1 cellular context compared by ENCODE assay signal in the genomic region with DNA sequence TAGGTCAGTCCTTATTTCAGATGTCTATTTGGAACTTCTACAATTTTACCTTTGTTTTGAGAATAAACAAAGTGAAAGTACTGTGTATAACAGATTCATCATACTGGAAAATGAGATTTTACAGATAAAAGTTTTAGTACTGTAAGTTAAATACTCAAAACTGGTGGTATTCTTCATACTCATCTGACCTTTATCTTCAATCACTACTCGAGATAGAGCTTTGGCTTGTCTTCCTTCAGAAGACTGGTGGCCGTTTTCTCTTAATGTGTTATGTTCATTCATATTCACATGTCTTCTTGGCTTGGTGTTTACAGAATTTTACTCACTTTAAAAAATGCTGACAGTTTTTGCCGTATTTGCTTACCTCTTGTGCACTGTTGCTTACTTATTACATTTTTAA.
TF ChIP-seq lines count a peak whose summit lies in the region.

No MANE protein-coding gene starts in this region.

TF ChIP-seq in IMR-90, 13 proteins besides CTCF, POLR2A, EP300 and RAD21:
- TF ChIP-seq, protein P1, sequence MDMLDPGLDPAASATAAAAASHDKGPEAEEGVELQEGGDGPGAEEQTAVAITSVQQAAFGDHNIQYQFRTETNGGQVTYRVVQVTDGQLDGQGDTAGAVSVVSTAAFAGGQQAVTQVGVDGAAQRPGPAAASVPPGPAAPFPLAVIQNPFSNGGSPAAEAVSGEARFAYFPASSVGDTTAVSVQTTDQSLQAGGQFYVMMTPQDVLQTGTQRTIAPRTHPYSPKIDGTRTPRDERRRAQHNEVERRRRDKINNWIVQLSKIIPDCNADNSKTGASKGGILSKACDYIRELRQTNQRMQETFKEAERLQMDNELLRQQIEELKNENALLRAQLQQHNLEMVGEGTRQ (IDR thresholded peaks at IDR 0.05; ENCODE audit: low read depth, low read length): no peak
- TF ChIP-seq FOS (IDR thresholded peaks at IDR 0.05; ENCODE audit: low read depth, low read length): no peak
- no peak for TF ChIP-seq MXI1 (IDR thresholded peaks at IDR 0.05; ENCODE audit: borderline replicate concordance, low read depth, low read length)
- no peak for TF ChIP-seq RCOR1 (IDR thresholded peaks at IDR 0.05; ENCODE audit: insufficient replicate concordance, low read length)
- TF ChIP-seq, protein P2, sequence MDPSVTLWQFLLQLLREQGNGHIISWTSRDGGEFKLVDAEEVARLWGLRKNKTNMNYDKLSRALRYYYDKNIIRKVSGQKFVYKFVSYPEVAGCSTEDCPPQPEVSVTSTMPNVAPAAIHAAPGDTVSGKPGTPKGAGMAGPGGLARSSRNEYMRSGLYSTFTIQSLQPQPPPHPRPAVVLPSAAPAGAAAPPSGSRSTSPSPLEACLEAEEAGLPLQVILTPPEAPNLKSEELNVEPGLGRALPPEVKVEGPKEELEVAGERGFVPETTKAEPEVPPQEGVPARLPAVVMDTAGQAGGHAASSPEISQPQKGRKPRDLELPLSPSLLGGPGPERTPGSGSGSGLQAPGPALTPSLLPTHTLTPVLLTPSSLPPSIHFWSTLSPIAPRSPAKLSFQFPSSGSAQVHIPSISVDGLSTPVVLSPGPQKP (IDR thresholded peaks at IDR 0.05; ENCODE audit: borderline replicate concordance, low read depth, low read length): no peak
- no peak for TF ChIP-seq MAZ (IDR thresholded peaks at IDR 0.05; ENCODE audit: borderline replicate concordance, low read depth, low read length)
- TF ChIP-seq CEBPB (IDR thresholded peaks at IDR 0.05; ENCODE audit: low read depth, low read length): no peak
- no peak for TF ChIP-seq CHD1 (IDR thresholded peaks at IDR 0.05; ENCODE audit: low read depth, low read length)
- no peak for TF ChIP-seq RFX5 (IDR thresholded peaks at IDR 0.05; ENCODE audit: low read depth, low read length)
- TF ChIP-seq BHLHE40 (IDR thresholded peaks at IDR 0.05; ENCODE audit: low read depth, low read length): no peak
- TF ChIP-seq MAFK (IDR thresholded peaks at IDR 0.05; ENCODE audit: low read depth, low read length): no peak
